Comparison of ENCODE assay signal across 1 cellular context in the genomic region with DNA sequence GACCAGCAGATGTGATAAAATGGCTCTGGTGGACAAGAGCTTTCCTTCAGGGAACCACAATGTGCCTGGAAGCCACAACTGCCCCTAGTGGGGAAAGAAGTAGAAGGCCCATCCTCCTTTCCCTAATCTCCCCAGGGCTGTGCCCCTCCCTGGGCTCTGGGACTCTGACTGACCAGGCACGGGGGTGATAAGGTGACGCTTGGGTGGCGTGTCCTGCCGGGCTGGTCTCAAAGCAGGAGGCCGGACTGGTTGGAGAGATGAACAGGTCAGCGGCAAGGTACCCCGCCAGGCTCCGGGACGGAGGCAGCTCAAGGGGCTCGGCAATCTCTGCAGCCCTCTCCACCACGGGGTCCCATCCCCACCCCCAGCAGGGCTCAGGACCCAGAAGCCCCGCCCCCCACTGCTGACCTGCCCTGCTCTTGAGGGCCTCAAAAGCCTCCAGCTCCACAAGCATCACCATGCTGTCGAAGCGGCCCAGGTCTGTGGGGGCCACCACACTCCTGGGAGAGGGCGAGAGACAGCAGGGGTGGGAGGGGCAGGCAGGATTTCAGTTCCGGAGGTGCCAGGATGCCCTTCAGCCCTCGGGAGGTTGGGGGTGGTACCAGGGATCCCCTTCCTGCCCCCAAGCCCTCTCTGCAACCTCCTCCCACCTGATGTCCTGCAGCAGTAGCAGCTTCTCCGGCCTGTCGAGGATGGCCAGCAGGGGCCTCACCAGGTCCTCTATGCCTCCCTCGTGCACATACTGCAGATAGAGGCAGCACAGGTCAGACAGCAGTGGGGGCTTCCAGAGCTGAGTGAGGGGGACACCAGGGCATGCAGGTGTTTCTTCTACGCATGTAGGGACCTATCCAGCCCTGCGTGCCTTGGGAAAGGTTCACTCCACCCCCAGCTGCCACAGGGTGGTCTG.
TF ChIP-seq lines count a peak whose summit lies in the region.

No MANE protein-coding gene starts in this region.

TF ChIP-seq in HepG2, 621 proteins besides CTCF, POLR2A, EP300 and RAD21 (continued from another document and continues in another):
- TF ChIP-seq, protein P1, sequence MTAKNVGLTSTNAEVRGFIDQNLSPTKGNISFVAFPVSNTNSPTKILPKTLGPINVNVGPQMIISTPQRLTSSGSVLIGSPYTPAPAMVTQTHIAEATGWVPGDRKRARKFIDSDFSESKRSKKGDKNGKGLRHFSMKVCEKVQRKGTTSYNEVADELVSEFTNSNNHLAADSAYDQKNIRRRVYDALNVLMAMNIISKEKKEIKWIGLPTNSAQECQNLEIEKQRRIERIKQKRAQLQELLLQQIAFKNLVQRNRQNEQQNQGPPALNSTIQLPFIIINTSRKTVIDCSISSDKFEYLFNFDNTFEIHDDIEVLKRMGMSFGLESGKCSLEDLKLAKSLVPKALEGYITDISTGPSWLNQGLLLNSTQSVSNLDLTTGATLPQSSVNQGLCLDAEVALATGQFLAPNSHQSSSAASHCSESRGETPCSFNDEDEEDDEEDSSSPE (CRISPR knock-in tag; IDR thresholded peaks at IDR 0.05), result no peak
- TF ChIP-seq KMT2B (CRISPR knock-in tag; IDR thresholded peaks at IDR 0.05) (no peak), ZNF652 (CRISPR knock-in tag; IDR thresholded peaks at IDR 0.05; ENCODE audit: borderline replicate concordance, low read depth) (no peak), ZSCAN9 (CRISPR knock-in tag; IDR thresholded peaks at IDR 0.05; ENCODE audit: borderline replicate concordance) (no peak), CC2D1A (CRISPR knock-in tag; IDR thresholded peaks at IDR 0.05) (no peak), SOX6 (IDR thresholded peaks at IDR 0.05) (no peak), SOX6 (CRISPR knock-in tag; IDR thresholded peaks at IDR 0.05) (0 out of 2 replicates have a peak, but pooled peaks have one; percentile 25), MTF2 (CRISPR knock-in tag; IDR thresholded peaks at IDR 0.05; ENCODE audit: borderline replicate concordance) (no peak), FOSL2 (CRISPR knock-in tag; IDR thresholded peaks at IDR 0.05) (no peak), ZNF644 (CRISPR knock-in tag; IDR thresholded peaks at IDR 0.05; ENCODE audit: low read depth) (no peak), SAP130 (CRISPR knock-in tag; IDR thresholded peaks at IDR 0.05; ENCODE audit: low read depth) (peak; percentile 52), HDAC1 (CRISPR knock-in tag; IDR thresholded peaks at IDR 0.05) (peak; percentile 49; the same call in 1 of the 2 replicates), SMAD3 (CRISPR knock-in tag; IDR thresholded peaks at IDR 0.05) (no peak), ZNF772 (CRISPR knock-in tag; IDR thresholded peaks at IDR 0.05) (0 out of 2 replicates have a peak, but pooled peaks have one; percentile 36), GTF2F1 (IDR thresholded peaks at IDR 0.05; ENCODE audit: low read length) (no peak), MAFF (IDR thresholded peaks at IDR 0.05; ENCODE audit: low read depth, low read length) (no peak), ZNF335 (CRISPR knock-in tag; IDR thresholded peaks at IDR 0.05) (0 out of 2 replicates have a peak, but pooled peaks have one; percentile 24), NR1H2 (CRISPR knock-in tag; IDR thresholded peaks at IDR 0.05; ENCODE audit: borderline replicate concordance, low read depth) (no peak), RBM22 (optimal IDR thresholded peaks at IDR 0.05; ENCODE audit: low read length) (no peak), MAFG (CRISPR knock-in tag; IDR thresholded peaks at IDR 0.05) (no peak), NCOR1 (IDR thresholded peaks at IDR 0.05; ENCODE audit: borderline replicate concordance, low read length) (no peak), ISL2 (CRISPR knock-in tag; IDR thresholded peaks at IDR 0.05) (no peak), TCF7 (IDR thresholded peaks at IDR 0.05; ENCODE audit: low read depth) (no peak), ZMYM3 (CRISPR knock-in tag; IDR thresholded peaks at IDR 0.05) (no peak), ZNF546 (CRISPR knock-in tag; conservative IDR thresholded peaks at IDR 0.05) (no peak), ZC3H13 (CRISPR knock-in tag; IDR thresholded peaks at IDR 0.05) (no peak), TP53 (CRISPR knock-in tag; conservative IDR thresholded peaks at IDR 0.05) (no peak)
- TF ChIP-seq, protein P2, sequence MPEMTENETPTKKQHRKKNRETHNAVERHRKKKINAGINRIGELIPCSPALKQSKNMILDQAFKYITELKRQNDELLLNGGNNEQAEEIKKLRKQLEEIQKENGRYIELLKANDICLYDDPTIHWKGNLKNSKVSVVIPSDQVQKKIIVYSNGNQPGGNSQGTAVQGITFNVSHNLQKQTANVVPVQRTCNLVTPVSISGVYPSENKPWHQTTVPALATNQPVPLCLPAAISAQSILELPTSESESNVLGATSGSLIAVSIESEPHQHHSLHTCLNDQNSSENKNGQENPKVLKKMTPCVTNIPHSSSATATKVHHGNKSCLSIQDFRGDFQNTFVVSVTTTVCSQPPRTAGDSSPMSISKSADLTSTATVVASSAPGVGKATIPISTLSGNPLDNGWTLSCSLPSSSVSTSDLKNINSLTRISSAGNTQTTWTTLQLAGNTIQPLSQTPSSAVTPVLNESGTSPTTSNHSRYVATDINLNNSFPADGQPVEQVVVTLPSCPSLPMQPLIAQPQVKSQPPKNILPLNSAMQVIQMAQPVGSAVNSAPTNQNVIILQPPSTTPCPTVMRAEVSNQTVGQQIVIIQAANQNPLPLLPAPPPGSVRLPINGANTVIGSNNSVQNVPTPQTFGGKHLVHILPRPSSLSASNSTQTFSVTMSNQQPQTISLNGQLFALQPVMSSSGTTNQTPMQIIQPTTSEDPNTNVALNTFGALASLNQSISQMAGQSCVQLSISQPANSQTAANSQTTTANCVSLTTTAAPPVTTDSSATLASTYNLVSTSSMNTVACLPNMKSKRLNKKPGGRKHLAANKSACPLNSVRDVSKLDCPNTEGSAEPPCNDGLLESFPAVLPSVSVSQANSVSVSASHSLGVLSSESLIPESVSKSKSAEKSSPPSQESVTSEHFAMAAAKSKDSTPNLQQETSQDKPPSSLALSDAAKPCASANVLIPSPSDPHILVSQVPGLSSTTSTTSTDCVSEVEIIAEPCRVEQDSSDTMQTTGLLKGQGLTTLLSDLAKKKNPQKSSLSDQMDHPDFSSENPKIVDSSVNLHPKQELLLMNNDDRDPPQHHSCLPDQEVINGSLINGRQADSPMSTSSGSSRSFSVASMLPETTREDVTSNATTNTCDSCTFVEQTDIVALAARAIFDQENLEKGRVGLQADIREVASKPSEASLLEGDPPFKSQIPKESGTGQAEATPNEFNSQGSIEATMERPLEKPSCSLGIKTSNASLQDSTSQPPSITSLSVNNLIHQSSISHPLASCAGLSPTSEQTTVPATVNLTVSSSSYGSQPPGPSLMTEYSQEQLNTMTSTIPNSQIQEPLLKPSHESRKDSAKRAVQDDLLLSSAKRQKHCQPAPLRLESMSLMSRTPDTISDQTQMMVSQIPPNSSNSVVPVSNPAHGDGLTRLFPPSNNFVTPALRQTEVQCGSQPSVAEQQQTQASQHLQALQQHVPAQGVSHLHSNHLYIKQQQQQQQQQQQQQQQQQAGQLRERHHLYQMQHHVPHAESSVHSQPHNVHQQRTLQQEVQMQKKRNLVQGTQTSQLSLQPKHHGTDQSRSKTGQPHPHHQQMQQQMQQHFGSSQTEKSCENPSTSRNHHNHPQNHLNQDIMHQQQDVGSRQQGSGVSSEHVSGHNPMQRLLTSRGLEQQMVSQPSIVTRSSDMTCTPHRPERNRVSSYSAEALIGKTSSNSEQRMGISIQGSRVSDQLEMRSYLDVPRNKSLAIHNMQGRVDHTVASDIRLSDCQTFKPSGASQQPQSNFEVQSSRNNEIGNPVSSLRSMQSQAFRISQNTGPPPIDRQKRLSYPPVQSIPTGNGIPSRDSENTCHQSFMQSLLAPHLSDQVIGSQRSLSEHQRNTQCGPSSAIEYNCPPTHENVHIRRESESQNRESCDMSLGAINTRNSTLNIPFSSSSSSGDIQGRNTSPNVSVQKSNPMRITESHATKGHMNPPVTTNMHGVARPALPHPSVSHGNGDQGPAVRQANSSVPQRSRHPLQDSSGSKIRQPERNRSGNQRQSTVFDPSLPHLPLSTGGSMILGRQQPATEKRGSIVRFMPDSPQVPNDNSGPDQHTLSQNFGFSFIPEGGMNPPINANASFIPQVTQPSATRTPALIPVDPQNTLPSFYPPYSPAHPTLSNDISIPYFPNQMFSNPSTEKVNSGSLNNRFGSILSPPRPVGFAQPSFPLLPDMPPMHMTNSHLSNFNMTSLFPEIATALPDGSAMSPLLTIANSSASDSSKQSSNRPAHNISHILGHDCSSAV (CRISPR knock-in tag; IDR thresholded peaks at IDR 0.05; ENCODE audit: borderline replicate concordance), result no peak
- TF ChIP-seq, protein P3, sequence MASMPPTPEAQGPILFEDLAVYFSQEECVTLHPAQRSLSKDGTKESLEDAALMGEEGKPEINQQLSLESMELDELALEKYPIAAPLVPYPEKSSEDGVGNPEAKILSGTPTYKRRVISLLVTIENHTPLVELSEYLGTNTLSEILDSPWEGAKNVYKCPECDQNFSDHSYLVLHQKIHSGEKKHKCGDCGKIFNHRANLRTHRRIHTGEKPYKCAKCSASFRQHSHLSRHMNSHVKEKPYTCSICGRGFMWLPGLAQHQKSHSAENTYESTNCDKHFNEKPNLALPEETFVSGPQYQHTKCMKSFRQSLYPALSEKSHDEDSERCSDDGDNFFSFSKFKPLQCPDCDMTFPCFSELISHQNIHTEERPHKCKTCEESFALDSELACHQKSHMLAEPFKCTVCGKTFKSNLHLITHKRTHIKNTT (CRISPR knock-in tag; IDR thresholded peaks at IDR 0.05), result no peak
- TF ChIP-seq, protein P4, sequence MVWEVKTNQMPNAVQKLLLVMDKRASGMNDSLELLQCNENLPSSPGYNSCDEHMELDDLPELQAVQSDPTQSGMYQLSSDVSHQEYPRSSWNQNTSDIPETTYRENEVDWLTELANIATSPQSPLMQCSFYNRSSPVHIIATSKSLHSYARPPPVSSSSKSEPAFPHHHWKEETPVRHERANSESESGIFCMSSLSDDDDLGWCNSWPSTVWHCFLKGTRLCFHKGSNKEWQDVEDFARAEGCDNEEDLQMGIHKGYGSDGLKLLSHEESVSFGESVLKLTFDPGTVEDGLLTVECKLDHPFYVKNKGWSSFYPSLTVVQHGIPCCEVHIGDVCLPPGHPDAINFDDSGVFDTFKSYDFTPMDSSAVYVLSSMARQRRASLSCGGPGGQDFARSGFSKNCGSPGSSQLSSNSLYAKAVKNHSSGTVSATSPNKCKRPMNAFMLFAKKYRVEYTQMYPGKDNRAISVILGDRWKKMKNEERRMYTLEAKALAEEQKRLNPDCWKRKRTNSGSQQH (CRISPR knock-in tag; IDR thresholded peaks at IDR 0.05; ENCODE audit: low read depth), result no peak
- TF ChIP-seq, protein P5, sequence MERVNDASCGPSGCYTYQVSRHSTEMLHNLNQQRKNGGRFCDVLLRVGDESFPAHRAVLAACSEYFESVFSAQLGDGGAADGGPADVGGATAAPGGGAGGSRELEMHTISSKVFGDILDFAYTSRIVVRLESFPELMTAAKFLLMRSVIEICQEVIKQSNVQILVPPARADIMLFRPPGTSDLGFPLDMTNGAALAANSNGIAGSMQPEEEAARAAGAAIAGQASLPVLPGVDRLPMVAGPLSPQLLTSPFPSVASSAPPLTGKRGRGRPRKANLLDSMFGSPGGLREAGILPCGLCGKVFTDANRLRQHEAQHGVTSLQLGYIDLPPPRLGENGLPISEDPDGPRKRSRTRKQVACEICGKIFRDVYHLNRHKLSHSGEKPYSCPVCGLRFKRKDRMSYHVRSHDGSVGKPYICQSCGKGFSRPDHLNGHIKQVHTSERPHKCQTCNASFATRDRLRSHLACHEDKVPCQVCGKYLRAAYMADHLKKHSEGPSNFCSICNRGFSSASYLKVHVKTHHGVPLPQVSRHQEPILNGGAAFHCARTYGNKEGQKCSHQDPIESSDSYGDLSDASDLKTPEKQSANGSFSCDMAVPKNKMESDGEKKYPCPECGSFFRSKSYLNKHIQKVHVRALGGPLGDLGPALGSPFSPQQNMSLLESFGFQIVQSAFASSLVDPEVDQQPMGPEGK (CRISPR knock-in tag; IDR thresholded peaks at IDR 0.05), result peak; percentile 80
- TF ChIP-seq, protein P6, sequence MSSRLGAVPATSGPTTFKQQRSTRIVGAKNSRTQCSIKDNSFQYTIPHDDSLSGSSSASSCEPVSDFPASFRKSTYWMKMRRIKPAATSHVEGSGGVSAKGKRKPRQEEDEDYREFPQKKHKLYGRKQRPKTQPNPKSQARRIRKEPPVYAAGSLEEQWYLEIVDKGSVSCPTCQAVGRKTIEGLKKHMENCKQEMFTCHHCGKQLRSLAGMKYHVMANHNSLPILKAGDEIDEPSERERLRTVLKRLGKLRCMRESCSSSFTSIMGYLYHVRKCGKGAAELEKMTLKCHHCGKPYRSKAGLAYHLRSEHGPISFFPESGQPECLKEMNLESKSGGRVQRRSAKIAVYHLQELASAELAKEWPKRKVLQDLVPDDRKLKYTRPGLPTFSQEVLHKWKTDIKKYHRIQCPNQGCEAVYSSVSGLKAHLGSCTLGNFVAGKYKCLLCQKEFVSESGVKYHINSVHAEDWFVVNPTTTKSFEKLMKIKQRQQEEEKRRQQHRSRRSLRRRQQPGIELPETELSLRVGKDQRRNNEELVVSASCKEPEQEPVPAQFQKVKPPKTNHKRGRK (CRISPR knock-in tag; IDR thresholded peaks at IDR 0.05), result no peak
